Comparison of ENCODE assay signal across 14 cellular contexts in genomic region chr22:36012332-36012731, GRCh38. TPM values are rescaled to one million over a fixed set of nuclear protein-coding genes. Genes with fewer than 3 reads are reported as not detected.
A peak's percentile ranks its signal among the peaks of the same experiment; 100 is the strongest.
DNase-seq lines count a peak whose midpoint lies in the region; ATAC-seq and TF ChIP-seq lines count a peak whose summit lies in the region.
"Had no signal": no experiment of that assay in that cellular context is flagged by ENCODE, and none has a peak within 500 bp of the region (broad histone marks: within the 10 kb centered on the region; RNA-seq: fewer than 3 reads in every experiment).

No MANE protein-coding gene starts in this region.

- no peaks in the 10 kb centered on the region for H3K9me3 ChIP-seq in SK-N-SH
- no peaks in the 10 kb centered on the region for H3K9me3 ChIP-seq in parathyroid adenoma (ENCODE audit: control insufficient read depth, low read length)
- H3K9me3 ChIP-seq in testis: no peaks in the 10 kb centered on the region
- H3K9me3 ChIP-seq: BLaER1 had no signal

- no peak for TF ChIP-seq EP300 in SK-N-SH (IDR thresholded peaks at IDR 0.05; ENCODE audit: borderline replicate concordance in 1 of 2, low read depth in 1 of 2, low read length in 1 of 2)

- H3K4me1 Mint-ChIP-seq in chondrocyte (ENCODE audit: low read depth): peaks cover 70% of the 10 kb centered on the region
- H3K4me1 Mint-ChIP-seq: CD8-positive, alpha-beta memory T cell had no signal

- peak overlapping the region; percentile 19 for H3K27ac Mint-ChIP-seq in chondrocyte (ENCODE audit: unreplicated experiment)
- H3K27ac Mint-ChIP-seq: CD8-positive, alpha-beta memory T cell had no signal

- no peaks in the 10 kb centered on the region for H3K9me2 ChIP-seq in SK-N-SH

- H2AFZ ChIP-seq in SK-N-SH (ENCODE audit: low read depth) (no peak overlapping the region), parathyroid adenoma (no peak overlapping the region)

- DNase-seq in SK-N-SH: no peak
- no peak for DNase-seq in chondrocyte (ENCODE audit: low spot score)
- no peak for DNase-seq in medulla oblongata (ENCODE audit: extremely low spot score)
- DNase-seq in NCI-H2029 treated with DMSO at 0.1 percent for 48 hours (lab: John Stamatoyannopoulos, UW): no peak
- DNase-seq in testis: no peak
- DNase-seq: AML-193; CD8-positive, alpha-beta memory T cell; DMS53 had no signal

- H3K9ac ChIP-seq in SK-N-SH: no peak overlapping the region
- H3K9ac ChIP-seq in parathyroid adenoma: no peak overlapping the region
- H3K9ac ChIP-seq: BLaER1 had no signal

- ATAC-seq in SK-N-SH treated with all-trans-retinoic acid at 6 μM for 48 hours: no peak
- ATAC-seq in GM21576 (IDR thresholded peaks at IDR 0.05; ENCODE audit: unreplicated experiment): no peak
- ATAC-seq: HCT116 had no signal

- 88% methylated on average over 4 of the region's 4 CpGs for WGBS in SK-N-SH (ENCODE audit: low lambda C conversion rate)
- 61 to 78% methylated on average over 4 of the region's 4 CpGs for WGBS in testis, 2 donors

- peaks cover 66% of the 10 kb centered on the region in 2 experiments for H3K4me1 ChIP-seq in SK-N-SH (ENCODE audit: control insufficient read depth in 1 of 2, insufficient read depth in 2 of 2, low read depth in 1 of 2, low read length in 1 of 2)
- peaks cover 10% of the 10 kb centered on the region for H3K4me1 ChIP-seq in parathyroid adenoma
- H3K4me1 ChIP-seq in testis: peaks cover 9% of the 10 kb centered on the region

- H3K36me3 Mint-ChIP-seq in chondrocyte (ENCODE audit: low read depth): no peaks in the 10 kb centered on the region
- H3K36me3 Mint-ChIP-seq: CD8-positive, alpha-beta memory T cell had no signal

- no peaks in the 10 kb centered on the region for H3K9me3 Mint-ChIP-seq in chondrocyte (ENCODE audit: low read depth)
- H3K9me3 Mint-ChIP-seq: CD8-positive, alpha-beta memory T cell had no signal

- CTCF ChIA-PET in SK-N-SH (lab: Yijun Ruan, JAX): interaction anchor here (0.8 to 10.3 kb wide), 4 partner anchors 24 to 81 kb away, joined by 3 to 110 read pairs (median 4); no protein-coding TSS in a partner anchor

- H3K4me3 Mint-ChIP-seq in chondrocyte (ENCODE audit: unreplicated experiment): no peak overlapping the region
- H3K4me3 Mint-ChIP-seq: CD8-positive, alpha-beta memory T cell had no signal

- H3K4me2 ChIP-seq in SK-N-SH (no peak overlapping the region; the same call in 1 of the 2 replicates), parathyroid adenoma (ENCODE audit: low read length) (peak overlapping the region; percentile 27)
- H3K4me2 ChIP-seq: BLaER1 had no signal

- no peak overlapping the region for H3K4me3 ChIP-seq in SK-N-SH (ENCODE audit: low read depth in 2 of 2, low read length in 1 of 2)
- no peak overlapping the region for H3K4me3 ChIP-seq in parathyroid adenoma (ENCODE audit: low read depth, low read length)
- no peak overlapping the region for H3K4me3 ChIP-seq in testis
- H3K4me3 ChIP-seq: BLaER1 had no signal

- H3K36me3 ChIP-seq in SK-N-SH (replicated peaks in 1 of 2; ENCODE audit: control insufficient read depth in 1 of 2, insufficient read depth in 2 of 2, low read length in 1 of 2): no peaks in the 10 kb centered on the region
- H3K36me3 ChIP-seq in parathyroid adenoma (ENCODE audit: control insufficient read depth, insufficient read depth, low read length): no peaks in the 10 kb centered on the region
- no peaks in the 10 kb centered on the region for H3K36me3 ChIP-seq in testis (ENCODE audit: low read depth, missing control alignments)
- H3K36me3 ChIP-seq: BLaER1 had no signal

- TF ChIP-seq CTCF in SK-N-SH (IDR thresholded peaks at IDR 0.05) (no peak), chondrocyte (IDR thresholded peaks at IDR 0.05) (no peak), parathyroid adenoma (IDR thresholded peaks at IDR 0.05) (no peak), testis (IDR thresholded peaks at IDR 0.05) (no peak)

- peaks cover 100% of the 10 kb centered on the region for H3K79me2 ChIP-seq in SK-N-SH (ENCODE audit: insufficient read depth)
- peaks cover 4% of the 10 kb centered on the region for H3K79me2 ChIP-seq in parathyroid adenoma

- H3K27ac ChIP-seq in SK-N-SH (ENCODE audit: low read depth in 2 of 2, low read length in 1 of 2): peak overlapping the region; percentile 72 to 96; a peak in 3 of 4 replicates
- no peak overlapping the region for H3K27ac ChIP-seq in parathyroid adenoma
- no peak overlapping the region for H3K27ac ChIP-seq in testis
- H3K27ac ChIP-seq: 22Rv1, BLaER1 had no signal

- peaks cover 18% of the 10 kb centered on the region for H3F3A ChIP-seq in SK-N-SH (replicated peaks; ENCODE audit: insufficient read depth)

- H3K27me3 Mint-ChIP-seq in chondrocyte (ENCODE audit: low read depth): no peaks in the 10 kb centered on the region

- POLR2A ChIA-PET in SK-N-SH (lab: Yijun Ruan, JAX): interaction anchor here (1.6 kb wide), 1 partner anchor 54 kb away, joined by 5 read pairs; no protein-coding TSS in a partner anchor

- TF ChIP-seq POLR2A in testis (IDR thresholded peaks at IDR 0.05): no peak

- peaks cover 68% of the 10 kb centered on the region for H4K20me1 ChIP-seq in SK-N-SH (ENCODE audit: insufficient read depth)
- H4K20me1 ChIP-seq: BLaER1 had no signal

- intact Hi-C loops in testis (cut with DNase I; ENCODE audit: low total_unique reads): no loop called here

- no peak for TF ChIP-seq RAD21 in SK-N-SH (IDR thresholded peaks at IDR 0.05; ENCODE audit: low read length)

- H3K27me3 ChIP-seq in SK-N-SH (ENCODE audit: insufficient read depth): no peaks in the 10 kb centered on the region
- no peaks in the 10 kb centered on the region for H3K27me3 ChIP-seq in parathyroid adenoma (ENCODE audit: control insufficient read depth, insufficient read depth, low read length)
- no peaks in the 10 kb centered on the region for H3K27me3 ChIP-seq in testis
- H3K27me3 ChIP-seq: BLaER1 had no signal

TF ChIP-seq in SK-N-SH, 30 proteins besides CTCF, POLR2A, EP300 and RAD21 (continues in another document):
- no peak for TF ChIP-seq SMC3 (IDR thresholded peaks at IDR 0.05; ENCODE audit: low read depth, low read length)
- TF ChIP-seq TAF1 (IDR thresholded peaks at IDR 0.05; ENCODE audit: borderline replicate concordance, low read depth, low read length): no peak
- no peak for TF ChIP-seq GATA2 (CRISPR knock-in tag; IDR thresholded peaks at IDR 0.05)
- TF ChIP-seq POLR2AphosphoS5 (IDR thresholded peaks at IDR 0.05; ENCODE audit: low read depth, low read length): no peak
- no peak for TF ChIP-seq RCOR1 (IDR thresholded peaks at IDR 0.05; ENCODE audit: low read length)
- TF ChIP-seq RFX5 (IDR thresholded peaks at IDR 0.05; ENCODE audit: low read length): no peak
- no peak for TF ChIP-seq FOSL2 (IDR thresholded peaks at IDR 0.05; ENCODE audit: borderline replicate concordance, low read depth)
- no peak for TF ChIP-seq MAX (IDR thresholded peaks at IDR 0.05; ENCODE audit: low read depth)
- no peak for TF ChIP-seq FOXM1 (IDR thresholded peaks at IDR 0.05; ENCODE audit: low read depth)
- TF ChIP-seq IRF3 (IDR thresholded peaks at IDR 0.05; ENCODE audit: low read depth, low read length): no peak
- TF ChIP-seq NFIC (IDR thresholded peaks at IDR 0.05; ENCODE audit: borderline replicate concordance): no peak

TF ChIP-seq in SK-N-SH treated with all-trans-retinoic acid at 6 μM for 48 hours, 23 proteins besides CTCF, POLR2A, EP300 and RAD21:
- TF ChIP-seq PPARA (CRISPR knock-in tag; IDR thresholded peaks at IDR 0.05; ENCODE audit: borderline replicate concordance) (no peak), ZNF8 (CRISPR knock-in tag; IDR thresholded peaks at IDR 0.05) (no peak), TOX (CRISPR knock-in tag; IDR thresholded peaks at IDR 0.05; ENCODE audit: borderline replicate concordance) (no peak)

RNA-seq across cellular contexts. Expression of gene RBFOX2, which starts 16.3 kb away (rescaled TPM):
- polyA plus RNA-seq in SK-N-SH (2012; rRNA removed) (115 and 151 TPM in 2 replicates), testis (ENCODE audit: insufficient read depth, low read depth, low replicate concordance) (53.4 TPM)
- 92.8 and 114 TPM in 2 replicates for polyA plus RNA-seq in SK-N-SH (2012; cell fraction: cytosol; rRNA removed)
- polyA plus RNA-seq in SK-N-SH (2012; cell fraction: nucleus; rRNA removed): 125 and 168 TPM in 2 replicates
- total RNA-seq in chondrocyte (140 to 148 TPM (median 147 TPM) in 3 replicates), testis (10 to 100 TPM; 63.9 to 85.2 TPM)

Comparison
In these comparisons a context has a peak if more than half of its experiments do, and no peak if none do; other contexts are left out.
1. H3K27ac ChIP-seq: peak in SK-N-SH (2 of 2); none in parathyroid adenoma (single experiment) and testis (0 of 2).